In the genomic region with DNA sequence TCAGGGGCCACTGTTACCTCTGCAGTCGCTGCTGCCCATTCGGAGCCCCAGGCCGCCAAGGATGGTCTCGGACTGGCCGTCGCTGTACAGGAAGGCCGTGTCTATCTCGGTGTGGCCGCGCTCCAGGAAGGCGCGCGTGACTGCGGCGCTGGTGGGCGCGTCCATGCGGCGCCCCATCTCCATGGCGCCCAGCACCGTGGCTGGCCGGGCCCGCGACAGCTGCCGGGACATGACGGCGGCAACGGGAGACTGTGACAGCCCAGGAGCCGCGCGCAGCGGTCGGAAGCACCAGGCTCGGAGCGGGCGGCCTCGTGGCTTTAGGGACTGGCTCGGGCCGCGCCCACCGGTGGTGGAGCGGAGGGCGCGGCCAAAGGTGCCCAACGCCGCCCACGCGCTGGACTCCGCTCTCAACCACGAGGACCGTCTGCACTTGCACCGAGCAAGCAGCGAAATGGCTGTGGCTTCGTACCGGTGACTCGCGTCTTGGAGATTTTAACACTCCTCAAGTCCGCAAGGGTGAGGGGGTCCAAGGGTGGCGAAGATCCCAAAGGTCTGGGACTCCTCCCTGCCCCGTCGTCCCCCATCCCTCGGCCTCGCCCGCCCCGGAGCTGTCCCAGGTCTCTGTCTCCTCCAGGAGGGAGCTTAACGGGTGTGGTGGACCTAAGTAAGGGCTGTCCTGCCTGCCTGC, we compare ENCODE assay signal across 8 cellular contexts. TPM values are rescaled to one million over a fixed set of nuclear protein-coding genes. Genes with fewer than 3 reads are reported as not detected.
DNase-seq lines count a peak whose midpoint lies in the region; ATAC-seq and TF ChIP-seq lines count a peak whose summit lies in the region.
"Not testable (repeated sequence)": the region's sequence is repeated elsewhere in the genome, so short reads cannot be mapped to it uniquely, and the experiment has no call there.
"Had no signal": no experiment of that assay in that cellular context is flagged by ENCODE, and none has a peak within 500 bp of the region (broad histone marks: within the 10 kb centered on the region; RNA-seq: fewer than 3 reads in every experiment).

No MANE protein-coding gene starts in this region.

- not testable (repeated sequence) for H3K36me3 ChIP-seq in IMR-90 (ENCODE audit: control insufficient read depth, insufficient read depth, low read length); endocrine pancreas (ENCODE audit: control insufficient read depth, insufficient read depth, low read length); liver (ENCODE audit: control insufficient read depth in 4 of 4, insufficient read depth in 3 of 4, low read depth in 1 of 4, low read length in 3 of 4)

- H3K9me3 Mint-ChIP-seq in activated naive CD4-positive, alpha-beta T cell treated with anti-CD3 and anti-CD28 coated beads, Interleukin-2, amount 50 U/mL, for 72 hours: not testable (repeated sequence)

- WGBS in IMR-90 (ENCODE audit: extremely low coverage in 2 of 2, insufficient read length in 1 of 2), 2 experiments: 29% methylated on average over 14 of the region's 66 CpGs; no CpG with 5 or more reads in 1 of the 2 experiments
- WGBS in liver: 10% methylated on average over 59 of the region's 66 CpGs

- CTCF ChIA-PET in IMR-90 (lab: Yijun Ruan, JAX): not testable (repeated sequence)

- H4K20me1 ChIP-seq in IMR-90 (ENCODE audit: insufficient read depth, low read length): not testable (repeated sequence)

- H3K9ac ChIP-seq in IMR-90 (ENCODE audit: low read depth, low read length): not testable (repeated sequence)
- H3K9ac ChIP-seq in endocrine pancreas (ENCODE audit: control insufficient read depth, insufficient read depth, low read length) (peak overlapping the region; percentile 72), liver (ENCODE audit: low read depth in 1 of 2, low read length in 2 of 2) (peak overlapping the region; percentile 83 to 96)

- not testable (repeated sequence) for H4K91ac ChIP-seq in IMR-90 (ENCODE audit: insufficient read depth, low read depth, low read length)

- intact Hi-C loops in IMR-90 (cut with micrococcal nuclease); left cardiac atrium (cut with DNase I): not testable (repeated sequence)

- H2BK15ac ChIP-seq in IMR-90 (ENCODE audit: low read depth, low read length): not testable (repeated sequence)

- not testable (repeated sequence) for BruUV-seq in IMR-90 (replicated peaks; lab: Mats Ljungman, UMichigan)

- in situ Hi-C loops in IMR-90 (cut with MboI; ENCODE audit: low sequenced_read_pairs): not testable (repeated sequence)

- not testable (repeated sequence) for H4K8ac ChIP-seq in IMR-90 (ENCODE audit: low read depth in 2 of 2, low read length in 2 of 2)

- not testable (repeated sequence) for H3K4me2 ChIP-seq in IMR-90 (ENCODE audit: low read depth, low read length)

- H2BK20ac ChIP-seq in IMR-90 (ENCODE audit: low read depth, low read length): not testable (repeated sequence)

- dilution Hi-C loops in IMR-90 (cut with HindIII; ENCODE audit: low sequenced_read_pairs, unreplicated experiment): not testable (repeated sequence)

- H3K56ac ChIP-seq in IMR-90 (ENCODE audit: extremely low read depth, insufficient read depth, low read length): not testable (repeated sequence)

- not testable (repeated sequence) for TF ChIP-seq CTCF in IMR-90 (conservative IDR thresholded peaks at IDR 0.05; ENCODE audit: low read depth, low read length); liver (IDR thresholded peaks at IDR 0.05; ENCODE audit: low read depth, low read length, missing input control); omental fat pad (IDR thresholded peaks at IDR 0.05)

- not testable (repeated sequence) for H3K4me1 ChIP-seq in IMR-90 (ENCODE audit: control insufficient read depth, insufficient read depth, low read length); endocrine pancreas (ENCODE audit: control insufficient read depth, insufficient read depth, low read length)
- H3K4me1 ChIP-seq in liver (ENCODE audit: control insufficient read depth in 4 of 4, insufficient read depth in 4 of 4, low read length in 3 of 4): peaks cover 0 to 29% (median 17%) of the 10 kb centered on the region in 4 donors

- H3K18ac ChIP-seq in IMR-90 (ENCODE audit: low read depth, low read length): not testable (repeated sequence)

- not testable (repeated sequence) for H2AFZ ChIP-seq in IMR-90 (replicated peaks; ENCODE audit: low read length, poor library complexity)

- not testable (repeated sequence) for H3K79me1 ChIP-seq in IMR-90 (ENCODE audit: low read depth in 1 of 2, low read length in 2 of 2)

- not testable (repeated sequence) for H3K14ac ChIP-seq in IMR-90 (replicated peaks; ENCODE audit: low read depth, low read length)

- ATAC-seq in IMR-90 (ENCODE audit: low read depth) (peak; percentile 37), left cardiac atrium (peak; percentile 50 to 67), omental fat pad (ENCODE audit: low FRiP score) (peak; percentile 53)
- ATAC-seq in activated naive CD4-positive, alpha-beta T cell treated with anti-CD3 and anti-CD28 coated beads, Interleukin-2, amount 50 U/mL, for 72 hours: peak; percentile 49 to 57
- ATAC-seq in stimulated activated naive CD8-positive, alpha-beta T cell treated with anti-CD3 and anti-CD28 coated beads, Interleukin-15, Interleukin-2, amounts not matched to agents 100 U/mL and 50 U/mL, for 24 hours: peak; percentile 46

- peaks cover 13 to 17% of the 10 kb centered on the region in 2 donors for H3K36me3 Mint-ChIP-seq in activated naive CD4-positive, alpha-beta T cell treated with anti-CD3 and anti-CD28 coated beads, Interleukin-2, amount 50 U/mL, for 72 hours

- H2AK5ac ChIP-seq in IMR-90 (ENCODE audit: low read depth, low read length): not testable (repeated sequence)

- not testable (repeated sequence) for TF ChIP-seq POLR2A in IMR-90 (IDR thresholded peaks at IDR 0.05; ENCODE audit: low read depth, low read length)

- H2BK5ac ChIP-seq in IMR-90 (ENCODE audit: low read depth, low read length, poor library complexity, severe bottlenecking): not testable (repeated sequence)

- not testable (repeated sequence) for DNase-seq in IMR-90; activated naive CD4-positive, alpha-beta T cell treated with anti-CD3 and anti-CD28 coated beads, Interleukin-2, amount 50 U/mL, for 72 hours (ENCODE audit: low spot score in 2 of 2); left cardiac atrium; omental fat pad (ENCODE audit: low spot score); stimulated activated naive CD8-positive, alpha-beta T cell treated with anti-CD3 and anti-CD28 coated beads, Interleukin-15, Interleukin-2, amounts not matched to agents 100 U/mL and 50 U/mL, for 24 hours

- not testable (repeated sequence) for H2BK120ac ChIP-seq in IMR-90 (ENCODE audit: low read depth, low read length)

- H3K27ac Mint-ChIP-seq in activated naive CD4-positive, alpha-beta T cell treated with anti-CD3 and anti-CD28 coated beads, Interleukin-2, amount 50 U/mL, for 72 hours: not testable (repeated sequence)

- H2AK9ac ChIP-seq in IMR-90 (replicated peaks; ENCODE audit: low read depth, low read length, poor library complexity): not testable (repeated sequence)

- H3K23ac ChIP-seq in IMR-90 (ENCODE audit: low read depth, low read length): not testable (repeated sequence)

- not testable (repeated sequence) for H3K9me3 ChIP-seq in IMR-90 (ENCODE audit: control insufficient read depth, insufficient read depth, low read length); endocrine pancreas (ENCODE audit: control insufficient read depth, low read length); liver (ENCODE audit: control insufficient read depth in 4 of 4, low read length in 3 of 4)

- H3K27ac ChIP-seq in IMR-90 (ENCODE audit: insufficient read depth, low read length): not testable (repeated sequence)
- peak overlapping the region; percentile 94 to 98 for H3K27ac ChIP-seq in liver (ENCODE audit: low read depth in 1 of 2, low read length in 2 of 2)

- H3K27me3 ChIP-seq in IMR-90 (ENCODE audit: control insufficient read depth, insufficient read depth, low read length); endocrine pancreas (ENCODE audit: control insufficient read depth, insufficient read depth, low read length); liver (ENCODE audit: control insufficient read depth in 4 of 4, insufficient read depth in 4 of 4, low read length in 3 of 4): not testable (repeated sequence)

- POLR2A ChIA-PET in IMR-90 (lab: Charles Lee; ENCODE audit: unreplicated experiment): not testable (repeated sequence)

- not testable (repeated sequence) for H3K4me3 ChIP-seq in IMR-90 (ENCODE audit: insufficient read depth, low read depth, low read length); endocrine pancreas (ENCODE audit: control insufficient read depth, insufficient read depth, low read length)
- H3K4me3 ChIP-seq in liver (ENCODE audit: low read depth in 1 of 3, low read length in 3 of 3): peak overlapping the region; percentile 71 to 96 (median 79)

- not testable (repeated sequence) for TF ChIP-seq RAD21 in IMR-90 (IDR thresholded peaks at IDR 0.05; ENCODE audit: low read length); liver (IDR thresholded peaks at IDR 0.05)

- H4K5ac ChIP-seq in IMR-90 (ENCODE audit: low read depth, low read length): not testable (repeated sequence)

- not testable (repeated sequence) for H3K4ac ChIP-seq in IMR-90 (ENCODE audit: low read depth, low read length)

- H3K9me1 ChIP-seq in IMR-90 (ENCODE audit: insufficient read depth, low read length): not testable (repeated sequence)

RNA-seq across cellular contexts. Expression of a gene that starts 14.6 kb away (rescaled TPM):
- total RNA-seq in IMR-90 (2012; rRNA removed): under 0.01 and 0.18 TPM in 2 replicates
- 0.62 and 0.66 TPM in 2 replicates for polyA plus RNA-seq in IMR-90 (2012; rRNA removed)
- 0.11 and 0.36 TPM in 2 replicates for polyA plus RNA-seq in IMR-90 (2012; cell fraction: cytosol; rRNA removed)
- polyA plus RNA-seq in IMR-90 (2012; cell fraction: nucleus; rRNA removed; ENCODE audit: low replicate concordance): 5.2 and 12.1 TPM in 2 replicates
- total RNA-seq in activated naive CD4-positive, alpha-beta T cell treated with anti-CD3 and anti-CD28 coated beads, Interleukin-2, amount 50 U/mL, for 72 hours: under 1 TPM; 0.68 to 0.93 TPM
- under 1 TPM in 1 of 2 donors, not detected in 1; 0.12 TPM for total RNA-seq in left cardiac atrium
- total RNA-seq in liver: 10 to 100 TPM in 1 of 2 donors, under 1 TPM in 1; 0.23 to 43.6 TPM
- 10 to 100 TPM; 66.3 to 69.6 TPM for polyA plus RNA-seq in liver
- 1 to 10 TPM in 2 of 4 donors, under 1 TPM in 2; 0.37 to 1.7 (median 0.88) TPM for total RNA-seq in omental fat pad
- polyA plus RNA-seq: CD8-positive, alpha-beta memory T cell had no signal

RNA-seq across cellular contexts. Expression of a gene that starts 22.4 kb away (rescaled TPM):
- total RNA-seq in IMR-90 (2012; rRNA removed) (58.0 and 58.1 TPM in 2 replicates), left cardiac atrium (10 to 100 TPM; 11.8 to 21.3 TPM), liver (1 to 10 TPM; 9.5 to 9.8 TPM), omental fat pad (10 to 100 TPM; 17.2 to 76.7 (median 27.0) TPM)
- polyA plus RNA-seq in IMR-90 (2012; rRNA removed) (48.0 and 48.7 TPM in 2 replicates), liver (10 to 100 TPM; 10.5 to 11.1 TPM)
- polyA plus RNA-seq in IMR-90 (2012; cell fraction: cytosol; rRNA removed): 26.7 and 39.2 TPM in 2 replicates
- 25.3 and 25.6 TPM in 2 replicates for polyA plus RNA-seq in IMR-90 (2012; cell fraction: nucleus; rRNA removed; ENCODE audit: low replicate concordance)
- 10 to 100 TPM; 60.4 to 83.6 TPM for total RNA-seq in activated naive CD4-positive, alpha-beta T cell treated with anti-CD3 and anti-CD28 coated beads, Interleukin-2, amount 50 U/mL, for 72 hours

RNA-seq across cellular contexts. Expression of a gene that starts 22.7 kb away (rescaled TPM):
- total RNA-seq in IMR-90 (2012; rRNA removed) (55.3 and 65.4 TPM in 2 replicates), left cardiac atrium (10 to 100 TPM; 29.9 to 32.4 TPM), liver (10 to 100 TPM; 16.3 to 33.6 TPM), omental fat pad (10 to 100 TPM; 28.5 to 54.3 (median 40.9) TPM)
- polyA plus RNA-seq in IMR-90 (2012; rRNA removed) (114 and 128 TPM in 2 replicates), liver (10 to 100 TPM in 1 of 2 donors, 1 to 10 TPM in 1; 8.0 to 13.4 TPM)
- 51.9 and 111 TPM in 2 replicates for polyA plus RNA-seq in IMR-90 (2012; cell fraction: cytosol; rRNA removed)
- 73.9 and 136 TPM in 2 replicates for polyA plus RNA-seq in IMR-90 (2012; cell fraction: nucleus; rRNA removed; ENCODE audit: low replicate concordance)
- total RNA-seq in activated naive CD4-positive, alpha-beta T cell treated with anti-CD3 and anti-CD28 coated beads, Interleukin-2, amount 50 U/mL, for 72 hours: 10 to 100 TPM; 42.2 to 44.4 TPM

RNA-seq across cellular contexts. Expression of a gene that starts 38.0 kb away (rescaled TPM):
- total RNA-seq in IMR-90 (2012; rRNA removed) (50.5 and 60.2 TPM in 2 replicates), left cardiac atrium (10 to 100 TPM; 31.3 to 32.9 TPM), liver (10 to 100 TPM; 41.4 to 63.2 TPM), omental fat pad (10 to 100 TPM; 51.6 to 73.6 (median 59.0) TPM)
- polyA plus RNA-seq in IMR-90 (2012; rRNA removed) (55.8 and 70.8 TPM in 2 replicates), liver (10 to 100 TPM; 42.8 to 56.7 TPM)
- polyA plus RNA-seq in IMR-90 (2012; cell fraction: cytosol; rRNA removed): 67.7 and 109 TPM in 2 replicates
- polyA plus RNA-seq in IMR-90 (2012; cell fraction: nucleus; rRNA removed; ENCODE audit: low replicate concordance): 26.6 and 48.2 TPM in 2 replicates
- total RNA-seq in activated naive CD4-positive, alpha-beta T cell treated with anti-CD3 and anti-CD28 coated beads, Interleukin-2, amount 50 U/mL, for 72 hours: 10 to 100 TPM; 42.9 to 50.2 TPM

RNA-seq across cellular contexts. Expression of a gene that starts 38.1 kb away (rescaled TPM):
- 6.8 and 7.5 TPM in 2 replicates for total RNA-seq in IMR-90 (2012; rRNA removed)
- 18.9 and 22.3 TPM in 2 replicates for polyA plus RNA-seq in IMR-90 (2012; rRNA removed)
- 14.6 and 25.7 TPM in 2 replicates for polyA plus RNA-seq in IMR-90 (2012; cell fraction: cytosol; rRNA removed)
- polyA plus RNA-seq in IMR-90 (2012; cell fraction: nucleus; rRNA removed; ENCODE audit: low replicate concordance): 15.3 and 31.2 TPM in 2 replicates
- total RNA-seq in activated naive CD4-positive, alpha-beta T cell treated with anti-CD3 and anti-CD28 coated beads, Interleukin-2, amount 50 U/mL, for 72 hours: 1 to 10 TPM; 6.7 to 7.2 TPM
- 1 to 10 TPM; 7.6 to 8.2 TPM for total RNA-seq in left cardiac atrium
- 10 to 100 TPM; 12.8 to 15.2 TPM for total RNA-seq in liver
- 10 to 100 TPM in 1 of 2 donors, 1 to 10 TPM in 1; 6.8 to 16.0 TPM for polyA plus RNA-seq in liver
- 10 to 100 TPM in 3 of 4 donors, 1 to 10 TPM in 1; 9.6 to 21.1 (median 13.6) TPM for total RNA-seq in omental fat pad
